ENCODE assay signal across 8 cellular contexts in genomic region chr6:105402090-105402980, GRCh38. TPM values are rescaled to one million over a fixed set of nuclear protein-coding genes. Genes with fewer than 3 reads are reported as not detected.
DNase-seq lines count a peak whose midpoint lies in the region; ATAC-seq and TF ChIP-seq lines count a peak whose summit lies in the region.

No MANE protein-coding gene starts in this region.

- H3K9me3 Mint-ChIP-seq in CD4-positive, alpha-beta T cell = no peaks in the 10 kb centered on the region

- peak in 6 of 10 experiments; percentile 5 to 25 (median 10) for DNase-seq in CD4-positive, alpha-beta T cell
- DNase-seq in PC-3 = peak; percentile 7
- peak; percentile 48 for DNase-seq in astrocyte of the spinal cord (ENCODE audit: low read depth, low spot score)
- peak; percentile 77 for DNase-seq in smooth muscle cell (lab: John Stamatoyannopoulos, UW; ENCODE audit: unreplicated experiment)
- DNase-seq in globus pallidus (ENCODE audit: low spot score) = no peak

- no peaks in the 10 kb centered on the region for H3K9me2 ChIP-seq in PC-3 (replicated peaks; ENCODE audit: low read length)

- H3K4me3 ChIP-seq in PC-3 (ENCODE audit: low read length) (peak overlapping the region; percentile 94), astrocyte of the spinal cord (ENCODE audit: low read depth, low read length) (peak overlapping the region; percentile 93), iPS-11a (ENCODE audit: low read depth, low read length) (peak overlapping the region; percentile 83), smooth muscle cell (peak overlapping the region; percentile 93)

- H3K4me1 ChIP-seq in PC-3 (ENCODE audit: insufficient read depth, low read length) (peaks cover 20% of the 10 kb centered on the region), smooth muscle cell (ENCODE audit: low read depth) (peaks cover 21% of the 10 kb centered on the region)

- in situ Hi-C loops in astrocyte of the spinal cord (cut with HindIII; ENCODE audit: low sequenced_read_pairs) = no loop called here

- H3K4me2 ChIP-seq in PC-3 (ENCODE audit: low read length) (peak overlapping the region; percentile 79), smooth muscle cell (peak overlapping the region; percentile 99)

- ATAC-seq in CD4-positive, alpha-beta T cell (ENCODE audit: poor library complexity) = peak; percentile 25
- ATAC-seq in GM19351 (IDR thresholded peaks at IDR 0.05; ENCODE audit: unreplicated experiment) (peak; percentile 41), HG03439 (IDR thresholded peaks at IDR 0.05; ENCODE audit: unreplicated experiment) (peak; percentile 44), PC-3 (peak; percentile 21)

- H3K9ac ChIP-seq in PC-3 (ENCODE audit: low read length) = peak overlapping the region; percentile 79
- H3K9ac ChIP-seq in smooth muscle cell (ENCODE audit: low read depth) = peak overlapping the region; percentile 58

- peak overlapping the region; percentile 91 for H3K4me3 Mint-ChIP-seq in CD4-positive, alpha-beta T cell

- peak overlapping the region; percentile 90 for H2AFZ ChIP-seq in PC-3 (ENCODE audit: low read length)
- peak overlapping the region; percentile 91 for H2AFZ ChIP-seq in smooth muscle cell (ENCODE audit: low read depth)

- no TSS peak for BruUV-seq in PC-3 (replicated peaks; lab: Mats Ljungman, UMichigan)

- peaks cover 8% of the 10 kb centered on the region for H3K27me3 Mint-ChIP-seq in CD4-positive, alpha-beta T cell

- peaks cover 14% of the 10 kb centered on the region; the same call in 1 of the 2 replicates for H4K20me1 ChIP-seq in PC-3 (ENCODE audit: low read length)
- peaks cover 48% of the 10 kb centered on the region for H4K20me1 ChIP-seq in smooth muscle cell (ENCODE audit: low read depth)

- H3K9me3 ChIP-seq in CD4-positive, alpha-beta T cell (ENCODE audit: control insufficient read depth, low read length) = no peaks in the 10 kb centered on the region
- H3K9me3 ChIP-seq in PC-3 (ENCODE audit: low read length) (no peaks in the 10 kb centered on the region), smooth muscle cell (replicated peaks; ENCODE audit: low read depth) (no peaks in the 10 kb centered on the region)

- H3K79me2 ChIP-seq in PC-3 (ENCODE audit: low read length) (peaks cover 54% of the 10 kb centered on the region), smooth muscle cell (ENCODE audit: low read depth) (peaks cover 44% of the 10 kb centered on the region)

- no peaks in the 10 kb centered on the region for H3K27me3 ChIP-seq in CD4-positive, alpha-beta T cell (ENCODE audit: control insufficient read depth, insufficient read depth, low read length)
- H3K27me3 ChIP-seq in PC-3 (ENCODE audit: low read length) (no peaks in the 10 kb centered on the region), smooth muscle cell (ENCODE audit: low read depth) (no peaks in the 10 kb centered on the region)

- no peaks in the 10 kb centered on the region for H3K36me3 Mint-ChIP-seq in CD4-positive, alpha-beta T cell (ENCODE audit: low read depth)

- intact Hi-C loops in CD4-positive, alpha-beta T cell (cut with DNase I, micrococcal nuclease) = loop anchor here in 1 of 2 experiments (5.0 to 10.0 kb wide), 4 partner anchors 85 to 1625 kb away; partner anchors contain the start of genes MTRES1, QRSL1 and RTN4IP1
- intact Hi-C loops in PC-3 (cut with micrococcal nuclease) = loop anchor here (2.0 to 5.0 kb wide), 3 partner anchors 40 to 225 kb away; no protein-coding TSS in a partner anchor

- H3K27ac ChIP-seq in CD4-positive, alpha-beta T cell (ENCODE audit: low read depth, low read length) = no peak overlapping the region
- H3K27ac ChIP-seq in PC-3 (ENCODE audit: low read length) = peak overlapping the region; percentile 15; the same call in 1 of the 2 replicates
- H3K27ac ChIP-seq in smooth muscle cell (ENCODE audit: low read depth) = no peak overlapping the region

- H3K27ac Mint-ChIP-seq in CD4-positive, alpha-beta T cell = peak overlapping the region; percentile 1

- no peaks in the 10 kb centered on the region for H3K36me3 ChIP-seq in PC-3 (ENCODE audit: low read depth, low read length)
- no peaks in the 10 kb centered on the region for H3K36me3 ChIP-seq in smooth muscle cell (ENCODE audit: low read depth)

- no peak for TF ChIP-seq CTCF in CD4-positive, alpha-beta T cell (IDR thresholded peaks at IDR 0.05)
- TF ChIP-seq CTCF in PC-3 (conservative IDR thresholded peaks at IDR 0.05; ENCODE audit: low read depth, low read length) = no peak
- TF ChIP-seq CTCF in astrocyte of the spinal cord (IDR thresholded peaks at IDR 0.05; ENCODE audit: low read depth, low read length) = no peak
- TF ChIP-seq CTCF in smooth muscle cell (IDR thresholded peaks at IDR 0.05; ENCODE audit: borderline replicate concordance, insufficient read depth, poor library complexity, severe bottlenecking) = no peak

- 4% methylated on average over 45 of the region's 54 CpGs for WGBS in smooth muscle cell (ENCODE audit: low lambda C conversion rate)

- POLR2A ChIA-PET in CD4-positive, alpha-beta T cell (lab: Charles Lee) = interaction anchor here (0.7 to 1.3 kb wide), 4 partner anchors 9 to 923 kb away, joined by 3 to 5 read pairs (median 4); partner anchors contain the start of gene ATG5
- POLR2A ChIA-PET in PC-3 (lab: Charles Lee; ENCODE audit: unreplicated experiment) = no interaction called here

- H3F3A ChIP-seq in PC-3 (ENCODE audit: low read length, unreplicated experiment) = no peaks in the 10 kb centered on the region
- H3F3A ChIP-seq in smooth muscle cell (ENCODE audit: low read depth) = no peaks in the 10 kb centered on the region

- H3K4me1 Mint-ChIP-seq in CD4-positive, alpha-beta T cell (ENCODE audit: low read depth) = peaks cover 58% of the 10 kb centered on the region

- CTCF ChIA-PET in CD4-positive, alpha-beta T cell (lab: Charles Lee) = interaction anchor here (0.6 to 1.2 kb wide), 6 partner anchors 9 to 932 kb away, joined by 3 to 9 read pairs (median 4); no protein-coding TSS in a partner anchor
- CTCF ChIA-PET in PC-3 (lab: Charles Lee) = interaction anchor here (0.6 to 1.1 kb wide), 7 partner anchors 21 to 619 kb away, joined by 3 to 7 read pairs (median 3); no protein-coding TSS in a partner anchor

RNA-seq across cellular contexts. Expression of gene PREP, which starts 0.5 kb away (rescaled TPM):
- total RNA-seq in CD4-positive, alpha-beta T cell = 10 to 100 TPM; 14.9 to 15.6 TPM
- 16.9 and 18.5 TPM in 2 replicates for total RNA-seq in PC-3 (2014; rRNA removed)
- 21.2 and 23.4 TPM in 2 replicates for total RNA-seq in smooth muscle cell
- 33.2 and 42.4 TPM in 2 replicates for polyA plus RNA-seq in smooth muscle cell
